In genomic region chrX:78140206-78140605, GRCh38 we compare ENCODE assay signal across 8 cellular contexts. TPM values are rescaled to one million over a fixed set of nuclear protein-coding genes. Genes with fewer than 3 reads are reported as not detected.
DNase-seq lines count a peak whose midpoint lies in the region; ATAC-seq and TF ChIP-seq lines count a peak whose summit lies in the region.

No MANE protein-coding gene starts in this region.

- H3K79me2 ChIP-seq in OCI-LY1 (ENCODE audit: insufficient read depth, low read length) = no peaks in the 10 kb centered on the region

- TF ChIP-seq CTCF in OCI-LY1 (IDR thresholded peaks at IDR 0.05; ENCODE audit: low read length) (no peak), progenitor cell of endocrine pancreas (IDR thresholded peaks at IDR 0.05; ENCODE audit: unreplicated experiment) (no peak)

- no peak for ATAC-seq in central memory CD8-positive, alpha-beta T cell (replicated peaks; ENCODE audit: extremely low read depth, poor library complexity, severe bottlenecking)
- no peak for ATAC-seq in HG03196 (IDR thresholded peaks at IDR 0.05; ENCODE audit: unreplicated experiment)

- no peaks in the 10 kb centered on the region for H3K27me3 Mint-ChIP-seq in T-helper 1 cell treated with Interleukin-12 subunit alpha and Interleukin-12 subunit beta and Interleukin-4 antibody, amounts not matched to agents 30 μg/mL and 1 μg/mL, for 36 hours (ENCODE audit: low read depth)
- no peaks in the 10 kb centered on the region for H3K27me3 Mint-ChIP-seq in central memory CD8-positive, alpha-beta T cell
- H3K27me3 Mint-ChIP-seq in progenitor cell of endocrine pancreas = no peaks in the 10 kb centered on the region

- H3K4me3 ChIP-seq in OCI-LY1 (ENCODE audit: low read depth, low read length, poor library complexity, severe bottlenecking) = peak overlapping the region; percentile 83

- peak overlapping the region; percentile 62; the same call in 1 of the 2 replicates for H3K4me2 ChIP-seq in OCI-LY1 (ENCODE audit: low read length)

- no peaks in the 10 kb centered on the region for H3K9me3 ChIP-seq in OCI-LY1 (ENCODE audit: low read length)

- peak overlapping the region; percentile 69 for H3K27ac Mint-ChIP-seq in T-helper 1 cell treated with Interleukin-12 subunit alpha and Interleukin-12 subunit beta and Interleukin-4 antibody, amounts not matched to agents 30 μg/mL and 1 μg/mL, for 36 hours
- peak overlapping the region; percentile 90 for H3K27ac Mint-ChIP-seq in central memory CD8-positive, alpha-beta T cell (ENCODE audit: low read depth)
- H3K27ac Mint-ChIP-seq in progenitor cell of endocrine pancreas = no peak overlapping the region

- peaks cover 3% of the 10 kb centered on the region for H3K36me3 Mint-ChIP-seq in T-helper 1 cell treated with Interleukin-12 subunit alpha and Interleukin-12 subunit beta and Interleukin-4 antibody, amounts not matched to agents 30 μg/mL and 1 μg/mL, for 36 hours (ENCODE audit: low read depth)
- peaks cover 11% of the 10 kb centered on the region for H3K36me3 Mint-ChIP-seq in central memory CD8-positive, alpha-beta T cell (ENCODE audit: insufficient read depth)
- peaks cover 3% of the 10 kb centered on the region for H3K36me3 Mint-ChIP-seq in progenitor cell of endocrine pancreas (ENCODE audit: insufficient read depth)

- H3K27me3 ChIP-seq in OCI-LY1 (ENCODE audit: insufficient read depth, low read length) = no peaks in the 10 kb centered on the region

- H3K9me3 Mint-ChIP-seq in T-helper 1 cell treated with Interleukin-12 subunit alpha and Interleukin-12 subunit beta and Interleukin-4 antibody, amounts not matched to agents 30 μg/mL and 1 μg/mL, for 36 hours = no peaks in the 10 kb centered on the region
- H3K9me3 Mint-ChIP-seq in central memory CD8-positive, alpha-beta T cell = no peaks in the 10 kb centered on the region
- H3K9me3 Mint-ChIP-seq in progenitor cell of endocrine pancreas (ENCODE audit: low read depth) = peaks cover 13% of the 10 kb centered on the region

- H3F3A ChIP-seq in OCI-LY1 (ENCODE audit: insufficient read depth, low read length) = no peaks in the 10 kb centered on the region

- H3K9me2 ChIP-seq in OCI-LY1 (ENCODE audit: low read depth, low read length) = no peaks in the 10 kb centered on the region

- H4K20me1 ChIP-seq in OCI-LY1 (ENCODE audit: insufficient read depth, low read length) = no peaks in the 10 kb centered on the region

- no peak overlapping the region for H2AFZ ChIP-seq in OCI-LY1 (ENCODE audit: low read length)

- DNase-seq in T-helper 1 cell (no peak), progenitor cell of endocrine pancreas (ENCODE audit: low spot score, unreplicated experiment) (no peak), HT-29 (ENCODE audit: low spot score) (no peak), epidermal melanocyte (ENCODE audit: insufficient read length, low spot score) (no peak)
- DNase-seq in central memory CD8-positive, alpha-beta T cell (ENCODE audit: low spot score in 2 of 2) = no peak

- no peak overlapping the region for H3K9ac ChIP-seq in OCI-LY1 (ENCODE audit: low read length)

- H3K4me1 Mint-ChIP-seq in T-helper 1 cell treated with Interleukin-12 subunit alpha and Interleukin-12 subunit beta and Interleukin-4 antibody, amounts not matched to agents 30 μg/mL and 1 μg/mL, for 36 hours (ENCODE audit: low read depth) = peaks cover 6% of the 10 kb centered on the region
- H3K4me1 Mint-ChIP-seq in central memory CD8-positive, alpha-beta T cell = peaks cover 7% of the 10 kb centered on the region
- no peaks in the 10 kb centered on the region for H3K4me1 Mint-ChIP-seq in progenitor cell of endocrine pancreas (ENCODE audit: low read depth)

- H3K27ac ChIP-seq in OCI-LY1 (ENCODE audit: low read depth, low read length, poor library complexity, severe bottlenecking) = no peak overlapping the region

- H3K4me1 ChIP-seq in OCI-LY1 (ENCODE audit: insufficient read depth, low read length, severe bottlenecking) = peaks cover 11% of the 10 kb centered on the region

- H3K36me3 ChIP-seq in OCI-LY1 (ENCODE audit: insufficient read depth, low read length) = no peaks in the 10 kb centered on the region

- peak overlapping the region; percentile 70 for H3K4me3 Mint-ChIP-seq in T-helper 1 cell treated with Interleukin-12 subunit alpha and Interleukin-12 subunit beta and Interleukin-4 antibody, amounts not matched to agents 30 μg/mL and 1 μg/mL, for 36 hours
- peak overlapping the region; percentile 87 for H3K4me3 Mint-ChIP-seq in central memory CD8-positive, alpha-beta T cell
- peak overlapping the region; percentile 90 for H3K4me3 Mint-ChIP-seq in progenitor cell of endocrine pancreas (ENCODE audit: low read depth)

RNA-seq across cellular contexts. Expression of gene TAF9B, which starts 0.8 kb away (rescaled TPM):
- total RNA-seq in progenitor cell of endocrine pancreas = 27.5 and 27.9 TPM in 2 replicates
- 6.1 and 9.5 TPM in 2 replicates for total RNA-seq in HT-29 (2014; rRNA removed; shearing (Covaris generic))

RNA-seq across cellular contexts. Expression of gene PGK1, which starts 36.2 kb away (rescaled TPM):
- 156 and 162 TPM in 2 replicates for total RNA-seq in progenitor cell of endocrine pancreas
- total RNA-seq in HT-29 (2014; rRNA removed; shearing (Covaris generic)) = 241 and 250 TPM in 2 replicates
